Comparison of ENCODE assay signal across 1 cellular context in the genomic region with DNA sequence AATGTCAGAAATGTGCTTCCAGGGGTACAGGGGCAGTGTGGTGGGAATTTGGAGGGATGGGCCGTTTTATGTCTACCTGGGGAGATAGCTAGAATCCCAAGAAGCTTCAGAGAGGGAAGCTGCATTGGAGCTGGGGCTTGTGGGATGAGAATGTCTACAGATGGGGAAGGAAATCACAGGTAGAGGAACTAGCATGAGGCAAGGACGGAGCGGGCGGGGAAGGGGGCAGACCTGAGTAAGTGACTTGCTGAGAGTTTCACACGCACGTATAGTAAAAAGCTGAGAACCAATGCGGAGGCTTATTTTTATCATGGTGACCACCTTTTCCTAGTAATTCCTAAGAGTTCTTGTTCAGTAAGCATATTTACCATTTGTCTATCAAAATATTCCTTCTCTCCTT.
TF ChIP-seq lines count a peak whose summit lies in the region.

No MANE protein-coding gene starts in this region.

TF ChIP-seq in K562, 482 proteins besides CTCF, POLR2A, EP300 and RAD21:
- no peak for TF ChIP-seq NCOA1 (IDR thresholded peaks at IDR 0.05; ENCODE audit: low read depth)
- TF ChIP-seq SRF (CRISPR knock-in tag; IDR thresholded peaks at IDR 0.05), result no peak
- no peak for TF ChIP-seq POLR2H (tag; IDR thresholded peaks at IDR 0.05; ENCODE audit: low read depth)
